ENCODE assay signal across 21 cellular contexts in genomic region chr3:37143821-37144220, GRCh38. TPM values are rescaled to one million over a fixed set of nuclear protein-coding genes. Genes with fewer than 3 reads are reported as not detected.
DNase-seq lines count a peak whose midpoint lies in the region; ATAC-seq and TF ChIP-seq lines count a peak whose summit lies in the region.
"Had no signal": no experiment of that assay in that cellular context is flagged by ENCODE, and none has a peak within 500 bp of the region (broad histone marks: within the 10 kb centered on the region; RNA-seq: fewer than 3 reads in every experiment).

No MANE protein-coding gene starts in this region.

- no peaks in the 10 kb centered on the region for H3K9me2 ChIP-seq in PC-3 (replicated peaks; ENCODE audit: low read length)

- TF ChIP-seq POLR2A in right lobe of liver (IDR thresholded peaks at IDR 0.05) = no peak

- no peak overlapping the region for H3K4me2 ChIP-seq in PC-3 (ENCODE audit: low read length)
- H3K4me2 ChIP-seq: BLaER1 had no signal

- H3K4me1 Mint-ChIP-seq in CD14-positive monocyte = peaks cover 47% of the 10 kb centered on the region

- TF ChIP-seq CTCF in CD14-positive monocyte (IDR thresholded peaks at IDR 0.05) (no peak), PC-3 (conservative IDR thresholded peaks at IDR 0.05; ENCODE audit: low read depth, low read length) (no peak), right lobe of liver (IDR thresholded peaks at IDR 0.05) (no peak), GM20000 (IDR thresholded peaks at IDR 0.05; ENCODE audit: extremely low read depth, missing control alignments) (no peak)

- no peaks in the 10 kb centered on the region for H4K20me1 ChIP-seq in PC-3 (ENCODE audit: low read length)
- H4K20me1 ChIP-seq: BLaER1 had no signal

- no peak overlapping the region for H3K4me3 ChIP-seq in PC-3 (ENCODE audit: low read length)
- H3K4me3 ChIP-seq in right lobe of liver = no peak overlapping the region
- H3K4me3 ChIP-seq: BLaER1, GM12878, SK-N-MC had no signal

- H3F3A ChIP-seq in PC-3 (ENCODE audit: low read length, unreplicated experiment) = no peaks in the 10 kb centered on the region

- no peak overlapping the region for H3K4me3 Mint-ChIP-seq in CD14-positive monocyte
- H3K4me3 Mint-ChIP-seq: CD8-positive, alpha-beta memory T cell; IgD-negative memory B cell had no signal

- POLR2A ChIA-PET in PC-3 (lab: Charles Lee; ENCODE audit: unreplicated experiment) = no interaction called here

- H3K36me3 ChIP-seq in PC-3 (ENCODE audit: low read depth, low read length) (peaks cover 35% of the 10 kb centered on the region), right lobe of liver (no peaks in the 10 kb centered on the region)

- intact Hi-C loops in CD14-positive monocyte (cut with micrococcal nuclease) = no loop called here
- intact Hi-C loops in PC-3 (cut with micrococcal nuclease) = no loop called here
- intact Hi-C loops in right lobe of liver (cut with DNase I) = no loop called here
- intact Hi-C loops in posterior vena cava (cut with DNase I) = no loop called here

- peaks cover 9% of the 10 kb centered on the region for H3K79me2 ChIP-seq in PC-3 (ENCODE audit: low read length)

- no peak overlapping the region for H2AFZ ChIP-seq in PC-3 (ENCODE audit: low read length)

- H3K27ac ChIP-seq in PC-3 (ENCODE audit: low read length) (peak overlapping the region; percentile 75), right lobe of liver (peak overlapping the region; percentile 36 to 92 (median 88))
- H3K27ac ChIP-seq: BLaER1, SK-N-MC had no signal

- H3K9ac ChIP-seq in PC-3 (ENCODE audit: low read length) = no peak overlapping the region; the same call in 1 of the 2 replicates
- H3K9ac ChIP-seq: BLaER1 had no signal

- H3K27me3 Mint-ChIP-seq in CD14-positive monocyte (ENCODE audit: low read depth in 3 of 3) = no peaks in the 10 kb centered on the region
- H3K27me3 Mint-ChIP-seq: CD8-positive, alpha-beta memory T cell; IgD-negative memory B cell had no signal

- H3K27me3 ChIP-seq in PC-3 (ENCODE audit: low read length) (no peaks in the 10 kb centered on the region), right lobe of liver (no peaks in the 10 kb centered on the region)
- H3K27me3 ChIP-seq: BLaER1 had no signal

- peak overlapping the region; percentile 90 to 99 (median 97) for H3K27ac Mint-ChIP-seq in CD14-positive monocyte

- H3K36me3 Mint-ChIP-seq in CD14-positive monocyte = peaks cover 8 to 10% of the 10 kb centered on the region in 2 donors

- no TSS peak for BruUV-seq in PC-3 (replicated peaks; lab: Mats Ljungman, UMichigan)

- no peak for DNase-seq in CD14-positive monocyte (ENCODE audit: low spot score)
- no peak for DNase-seq in PC-3
- DNase-seq in right lobe of liver = no peak
- DNase-seq in posterior vena cava (ENCODE audit: low spot score) = peak; percentile 63
- DNase-seq in GM20000 (ENCODE audit: low spot score) = no peak
- no peak for DNase-seq in NCI-H146 (lab: John Stamatoyannopoulos, UW)
- no peak for DNase-seq in activated CD8-positive, alpha-beta memory T cell treated with anti-CD3 and anti-CD28 coated beads, Interleukin-2, amount 50 U/mL, for 4 hours
- DNase-seq: CD8-positive, alpha-beta memory T cell; DMS53; EL; Karpas-422; NCI-H1436; NCI-H2081 treated with DMSO at 0.1 percent for 48 hours; NCI-H510A; NCI-H748 treated with DMSO at 0.1 percent for 48 hours; NK-92 treated with Interleukin-12 subunit alpha and Interleukin-12 subunit beta, amount 100 ng/mL, for 24 hours; Right ventricle myocardium superior had no signal

- 84% methylated on average over 4 of the region's 9 CpGs for WGBS in right lobe of liver (ENCODE audit: insufficient coverage, low coverage, low lambda C conversion rate, missing lambda C conversion rate)

- peaks cover 16% of the 10 kb centered on the region for H3K4me1 ChIP-seq in PC-3 (ENCODE audit: insufficient read depth, low read length)
- H3K4me1 ChIP-seq in right lobe of liver = peaks cover 0 to 71% (median 24%) of the 10 kb centered on the region in 4 donors
- H3K4me1 ChIP-seq: BLaER1 had no signal

- peaks cover 0 to 3% (median 0%) of the 10 kb centered on the region in 7 donors for H3K9me3 Mint-ChIP-seq in CD14-positive monocyte
- H3K9me3 Mint-ChIP-seq: CD8-positive, alpha-beta memory T cell; IgD-negative memory B cell had no signal

- CTCF ChIA-PET in PC-3 (lab: Charles Lee) = no interaction called here

- H3K9me3 ChIP-seq in PC-3 (ENCODE audit: low read length) (no peaks in the 10 kb centered on the region), right lobe of liver (no peaks in the 10 kb centered on the region)

- ATAC-seq in PC-3 (no peak), right lobe of liver (no peak)
- ATAC-seq: GM12878 had no signal

RNA-seq across cellular contexts. Expression of gene LRRFIP2, which starts 30.6 kb away (rescaled TPM):
- polyA plus RNA-seq in CD14-positive monocyte = 10 to 100 TPM; 30.9 to 31.7 TPM
- 54.7 and 69.1 TPM in 2 replicates for total RNA-seq in PC-3 (2014; rRNA removed)
- total RNA-seq in right lobe of liver = 10 to 100 TPM; 32.8 to 46.1 (median 39.6) TPM
- total RNA-seq in posterior vena cava = 10 to 100 TPM; 48.0 to 57.2 TPM
